Comparison of ENCODE assay signal across 15 cellular contexts in genomic region chr2:65344182-65344581, GRCh38.
DNase-seq lines count a peak whose midpoint lies in the region; ATAC-seq and TF ChIP-seq lines count a peak whose summit lies in the region.
"Had no signal": no experiment of that assay in that cellular context is flagged by ENCODE, and none has a peak within 500 bp of the region (broad histone marks: within the 10 kb centered on the region; RNA-seq: fewer than 3 reads in every experiment).

No MANE protein-coding gene starts in this region.

- H3K9me3 ChIP-seq in mucosa of descending colon = no peaks in the 10 kb centered on the region
- H3K9me3 ChIP-seq: HAP-1 had no signal

- peaks cover 2% of the 10 kb centered on the region for H3K27me3 Mint-ChIP-seq in activated CD4-positive, alpha-beta T cell treated with anti-CD3 and anti-CD28 coated beads for 36 hours
- no peaks in the 10 kb centered on the region for H3K27me3 Mint-ChIP-seq in central memory CD8-positive, alpha-beta T cell
- H3K27me3 Mint-ChIP-seq in neural crest cell (ENCODE audit: low read depth) = no peaks in the 10 kb centered on the region
- peaks cover 21% of the 10 kb centered on the region for H3K27me3 Mint-ChIP-seq in stimulated activated naive CD8-positive, alpha-beta T cell treated with anti-CD3 and anti-CD28 coated beads, Interleukin-15, amount 100 ng/mL, for 72 hours
- H3K27me3 Mint-ChIP-seq: CD4-positive, alpha-beta T cell had no signal

- CTCF ChIA-PET in activated CD4-positive, alpha-beta T cell treated with anti-CD3 and anti-CD28 coated beads for 36 hours (lab: Charles Lee) = interaction anchor here (1.3 kb wide), 1 partner anchor 10 kb away, joined by 4 read pairs; no protein-coding TSS in a partner anchor

- intact Hi-C loops in activated CD4-positive, alpha-beta T cell treated with anti-CD3 and anti-CD28 coated beads for 36 hours (cut with DNase I, micrococcal nuclease) = no loop called here
- intact Hi-C loops in mucosa of descending colon (cut with DNase I, micrococcal nuclease) = no loop called here

- no peaks in the 10 kb centered on the region for H3K36me3 ChIP-seq in mucosa of descending colon (ENCODE audit: low read depth)

- DNase-seq in activated CD4-positive, alpha-beta T cell treated with anti-CD3 and anti-CD28 coated beads for 36 hours = no peak
- no peak for DNase-seq in activated CD4-positive, alpha-beta T cell treated with anti-CD3 and anti-CD28 coated beads, Interleukin-2, amount 50 U/mL, for 4 hours
- no peak for DNase-seq in central memory CD8-positive, alpha-beta T cell (ENCODE audit: low spot score in 2 of 2)
- no peak for DNase-seq in neural crest cell (ENCODE audit: low read depth, low spot score)
- DNase-seq in stimulated activated naive CD8-positive, alpha-beta T cell treated with anti-CD3 and anti-CD28 coated beads, Interleukin-15, amount 100 ng/mL, for 72 hours = no peak
- DNase-seq in mucosa of descending colon = no peak
- DNase-seq in glomerular visceral epithelial cell (ENCODE audit: extremely low spot score) = no peak
- DNase-seq: C1 segment of cervical spinal cord; CD4-positive, alpha-beta T cell; DMS79; EL; HFFc6 had no signal

- no peak overlapping the region for H3K27ac Mint-ChIP-seq in activated CD4-positive, alpha-beta T cell treated with anti-CD3 and anti-CD28 coated beads for 36 hours
- H3K27ac Mint-ChIP-seq in central memory CD8-positive, alpha-beta T cell (ENCODE audit: low read depth) = no peak overlapping the region
- H3K27ac Mint-ChIP-seq in neural crest cell (ENCODE audit: unreplicated experiment) = no peak overlapping the region
- no peak overlapping the region for H3K27ac Mint-ChIP-seq in stimulated activated naive CD8-positive, alpha-beta T cell treated with anti-CD3 and anti-CD28 coated beads, Interleukin-15, amount 100 ng/mL, for 72 hours
- H3K27ac Mint-ChIP-seq: B cell; CD4-positive, alpha-beta T cell; HFFc6; IgD-negative memory B cell had no signal

- no peak for TF ChIP-seq CTCF in neural crest cell (conservative IDR thresholded peaks at IDR 0.05)
- TF ChIP-seq CTCF in mucosa of descending colon (IDR thresholded peaks at IDR 0.05) = no peak

- H3K4me1 Mint-ChIP-seq in activated CD4-positive, alpha-beta T cell treated with anti-CD3 and anti-CD28 coated beads for 36 hours = no peaks in the 10 kb centered on the region
- H3K4me1 Mint-ChIP-seq in central memory CD8-positive, alpha-beta T cell = no peaks in the 10 kb centered on the region
- peaks cover 37% of the 10 kb centered on the region for H3K4me1 Mint-ChIP-seq in neural crest cell
- H3K4me1 Mint-ChIP-seq in stimulated activated naive CD8-positive, alpha-beta T cell treated with anti-CD3 and anti-CD28 coated beads, Interleukin-15, amount 100 ng/mL, for 72 hours = peaks cover 5% of the 10 kb centered on the region
- H3K4me1 Mint-ChIP-seq: B cell had no signal

- H3K4me3 ChIP-seq in mucosa of descending colon = no peak overlapping the region
- H3K4me3 ChIP-seq: HAP-1 had no signal

- H3K36me3 Mint-ChIP-seq in activated CD4-positive, alpha-beta T cell treated with anti-CD3 and anti-CD28 coated beads for 36 hours (ENCODE audit: low read depth) = no peaks in the 10 kb centered on the region
- peaks cover 3% of the 10 kb centered on the region for H3K36me3 Mint-ChIP-seq in central memory CD8-positive, alpha-beta T cell (ENCODE audit: insufficient read depth)
- peaks cover 40% of the 10 kb centered on the region for H3K36me3 Mint-ChIP-seq in neural crest cell (ENCODE audit: low read depth)

- H3K4me3 Mint-ChIP-seq in activated CD4-positive, alpha-beta T cell treated with anti-CD3 and anti-CD28 coated beads for 36 hours = no peak overlapping the region
- peak overlapping the region; percentile 12 for H3K4me3 Mint-ChIP-seq in central memory CD8-positive, alpha-beta T cell
- peak overlapping the region; percentile 48 for H3K4me3 Mint-ChIP-seq in neural crest cell
- no peak overlapping the region for H3K4me3 Mint-ChIP-seq in stimulated activated naive CD8-positive, alpha-beta T cell treated with anti-CD3 and anti-CD28 coated beads, Interleukin-15, amount 100 ng/mL, for 72 hours
- H3K4me3 Mint-ChIP-seq: B cell; CD4-positive, alpha-beta T cell; HFFc6 had no signal

- ATAC-seq in activated CD4-positive, alpha-beta T cell treated with anti-CD3 and anti-CD28 coated beads for 36 hours = peak; percentile 42
- no peak for ATAC-seq in central memory CD8-positive, alpha-beta T cell (replicated peaks; ENCODE audit: extremely low read depth, poor library complexity, severe bottlenecking)
- ATAC-seq in stimulated activated naive CD8-positive, alpha-beta T cell treated with anti-CD3 and anti-CD28 coated beads, Interleukin-15, amount 100 ng/mL, for 72 hours = no peak
- ATAC-seq in mucosa of descending colon = no peak

- H3K4me1 ChIP-seq in mucosa of descending colon (ENCODE audit: low read depth) = no peaks in the 10 kb centered on the region

- POLR2A ChIA-PET in activated CD4-positive, alpha-beta T cell treated with anti-CD3 and anti-CD28 coated beads for 36 hours (lab: Charles Lee) = no interaction called here

- H3K9me3 Mint-ChIP-seq in activated CD4-positive, alpha-beta T cell treated with anti-CD3 and anti-CD28 coated beads for 36 hours (ENCODE audit: low read depth) = no peaks in the 10 kb centered on the region
- H3K9me3 Mint-ChIP-seq in central memory CD8-positive, alpha-beta T cell = no peaks in the 10 kb centered on the region
- H3K9me3 Mint-ChIP-seq in neural crest cell = peaks cover 6% of the 10 kb centered on the region
- H3K9me3 Mint-ChIP-seq in stimulated activated naive CD8-positive, alpha-beta T cell treated with anti-CD3 and anti-CD28 coated beads, Interleukin-15, amount 100 ng/mL, for 72 hours = no peaks in the 10 kb centered on the region
- H3K9me3 Mint-ChIP-seq: CD4-positive, alpha-beta T cell; HFFc6 had no signal

Comparison
In these comparisons a context has a peak if more than half of its experiments do, and no peak if none do; other contexts are left out.
1. H3K4me3 Mint-ChIP-seq: peak in central memory CD8-positive, alpha-beta T cell (single experiment) and neural crest cell (single experiment); none in activated CD4-positive, alpha-beta T cell treated with anti-CD3 and anti-CD28 coated beads for 36 hours (single experiment) and stimulated activated naive CD8-positive, alpha-beta T cell treated with anti-CD3 and anti-CD28 coated beads, Interleukin-15, amount 100 ng/mL, for 72 hours (0 of 2).